ENCODE assay signal across 18 cellular contexts in the genomic region with DNA sequence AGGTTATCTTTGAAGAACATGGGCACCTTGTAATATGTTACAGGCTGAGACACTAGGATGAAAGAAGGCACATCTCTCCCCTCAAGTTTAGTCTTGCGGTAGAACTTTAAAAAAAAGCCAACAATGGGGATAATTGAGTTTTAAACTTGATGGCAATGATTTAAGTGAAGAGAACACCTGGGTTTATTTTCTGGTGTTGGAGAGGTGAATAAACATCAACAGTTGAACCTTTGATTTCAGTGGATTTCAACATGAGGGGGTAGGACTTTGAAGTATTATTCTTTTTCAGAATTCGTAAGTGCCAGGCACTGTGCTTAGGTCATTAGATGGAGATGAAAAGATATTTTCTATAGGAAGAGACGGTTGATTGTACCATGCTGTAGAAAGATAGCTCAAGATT. TPM values are rescaled to one million over a fixed set of nuclear protein-coding genes. Genes with fewer than 3 reads are reported as not detected.
A peak's percentile ranks its signal among the peaks of the same experiment; 100 is the strongest.
DNase-seq lines count a peak whose midpoint lies in the region; ATAC-seq, FAIRE-seq and TF ChIP-seq lines count a peak whose summit lies in the region.
"Had no signal": no experiment of that assay in that cellular context is flagged by ENCODE, and none has a peak within 500 bp of the region (broad histone marks: within the 10 kb centered on the region; RNA-seq: fewer than 3 reads in every experiment).

No MANE protein-coding gene starts in this region.

- DNase-seq in activated T-cell treated with anti-CD3 and anti-CD28 coated beads, Interleukin-2, amount 50 U/mL, for 72 hours, result no peak
- no peak for DNase-seq in activated T-cell treated with anti-CD3 and anti-CD28 coated beads, Interleukin-2, amount 50 U/mL, for 1 hour
- no peak for DNase-seq in T-cell
- no peak for DNase-seq in stimulated activated effector memory CD8-positive, alpha-beta T cell treated with anti-CD3 and anti-CD28 coated beads, Interleukin-12 subunit alpha, Interleukin-12 subunit beta, amount 100 ng/mL, for 72 hours (ENCODE audit: low spot score in 2 of 2)
- DNase-seq in NCI-H510A treated with DMSO at 0.1 percent for 48 hours (lab: John Stamatoyannopoulos, UW), result no peak
- DNase-seq in posterior cingulate gyrus, result no peak
- no peak for DNase-seq in GM12891 (ENCODE audit: insufficient read length, low spot score)
- DNase-seq: ACHN; activated T-cell treated with anti-CD3 and anti-CD28 coated beads, Interleukin-2, amount 50 U/mL, for 48 hours; dermis blood vessel endothelial cell; esophagus squamous epithelium; heart right ventricle; kidney glomerular epithelial cell; NCI-H2029 treated with DMSO at 0.1 percent for 48 hours; NCI-H748 treated with DMSO at 0.1 percent for 48 hours; RPMI8226; stimulated activated naive CD4-positive, alpha-beta T cell had no signal

- peak overlapping the region; percentile 78 for H3K27ac Mint-ChIP-seq in activated T-cell treated with anti-CD3 and anti-CD28 coated beads, Interleukin-2, amount 50 U/mL, for 72 hours
- peak overlapping the region; percentile 63 to 82 for H3K27ac Mint-ChIP-seq in T-cell
- peak overlapping the region; percentile 26 for H3K27ac Mint-ChIP-seq in dendritic cell treated with granulocyte-macrophage colony-stimulating factor and Interleukin-4, amounts not matched to agents 40 ng/mL and 50 ng/mL, for 4 days
- H3K27ac Mint-ChIP-seq in stimulated activated effector memory CD8-positive, alpha-beta T cell treated with anti-CD3 and anti-CD28 coated beads, Interleukin-12 subunit alpha, Interleukin-12 subunit beta, amount 100 ng/mL, for 72 hours, result peak overlapping the region; percentile 80

- H3K4me3 Mint-ChIP-seq in activated T-cell treated with anti-CD3 and anti-CD28 coated beads, Interleukin-2, amount 50 U/mL, for 72 hours, result peak overlapping the region in 1 of 2 donors; percentile 42
- peak overlapping the region in 1 of 3 donors; percentile 63 for H3K4me3 Mint-ChIP-seq in T-cell
- peak overlapping the region; percentile 37 for H3K4me3 Mint-ChIP-seq in dendritic cell treated with granulocyte-macrophage colony-stimulating factor and Interleukin-4, amounts not matched to agents 40 ng/mL and 50 ng/mL, for 4 days
- H3K4me3 Mint-ChIP-seq in stimulated activated effector memory CD8-positive, alpha-beta T cell treated with anti-CD3 and anti-CD28 coated beads, Interleukin-12 subunit alpha, Interleukin-12 subunit beta, amount 100 ng/mL, for 72 hours, result peak overlapping the region; percentile 1

- H3K9me3 Mint-ChIP-seq in activated T-cell treated with anti-CD3 and anti-CD28 coated beads, Interleukin-2, amount 50 U/mL, for 72 hours, result no peaks in the 10 kb centered on the region
- no peaks in the 10 kb centered on the region for H3K9me3 Mint-ChIP-seq in T-cell
- H3K9me3 Mint-ChIP-seq in dendritic cell treated with granulocyte-macrophage colony-stimulating factor and Interleukin-4, amounts not matched to agents 40 ng/mL and 50 ng/mL, for 4 days, result no peaks in the 10 kb centered on the region
- H3K9me3 Mint-ChIP-seq in stimulated activated effector memory CD8-positive, alpha-beta T cell treated with anti-CD3 and anti-CD28 coated beads, Interleukin-12 subunit alpha, Interleukin-12 subunit beta, amount 100 ng/mL, for 72 hours, result no peaks in the 10 kb centered on the region

- no peaks in the 10 kb centered on the region for H3K27me3 Mint-ChIP-seq in activated T-cell treated with anti-CD3 and anti-CD28 coated beads, Interleukin-2, amount 50 U/mL, for 72 hours (ENCODE audit: low read depth)
- H3K27me3 Mint-ChIP-seq in T-cell, result no peaks in the 10 kb centered on the region
- H3K27me3 Mint-ChIP-seq in dendritic cell treated with granulocyte-macrophage colony-stimulating factor and Interleukin-4, amounts not matched to agents 40 ng/mL and 50 ng/mL, for 4 days, result no peaks in the 10 kb centered on the region

- no peak for ATAC-seq in activated T-cell treated with anti-CD3 and anti-CD28 coated beads, Interleukin-2, amount 50 U/mL, for 72 hours (replicated peaks in 1 of 2)
- no peak for ATAC-seq in T-cell (replicated peaks in 1 of 4)
- no peak for ATAC-seq in stimulated activated effector memory CD8-positive, alpha-beta T cell treated with anti-CD3 and anti-CD28 coated beads, Interleukin-12 subunit alpha, Interleukin-12 subunit beta, amount 100 ng/mL, for 72 hours

- POLR2A ChIA-PET in T-cell (lab: Charles Lee), result interaction anchor here in 1 of 2 donors (0.6 to 1.8 kb wide), 3 partner anchors 12 to 54 kb away, joined by 3 to 12 read pairs (median 3); no protein-coding TSS in a partner anchor

- FAIRE-seq in GM12891 (lab: Jason Lieb, UNC), result no peak

- CTCF ChIA-PET in T-cell (lab: Charles Lee), result no interaction called here

- no peak for TF ChIP-seq POLR2A in GM12891 (IDR thresholded peaks at IDR 0.05; ENCODE audit: low read depth, low read length)

- H3K36me3 Mint-ChIP-seq in activated T-cell treated with anti-CD3 and anti-CD28 coated beads, Interleukin-2, amount 50 U/mL, for 72 hours (ENCODE audit: insufficient read depth in 2 of 2), result peaks cover 7 to 61% of the 10 kb centered on the region in 2 donors
- peaks cover 58% of the 10 kb centered on the region for H3K36me3 Mint-ChIP-seq in T-cell
- peaks cover 73% of the 10 kb centered on the region for H3K36me3 Mint-ChIP-seq in dendritic cell treated with granulocyte-macrophage colony-stimulating factor and Interleukin-4, amounts not matched to agents 40 ng/mL and 50 ng/mL, for 4 days (ENCODE audit: low read depth)
- H3K36me3 Mint-ChIP-seq in stimulated activated effector memory CD8-positive, alpha-beta T cell treated with anti-CD3 and anti-CD28 coated beads, Interleukin-12 subunit alpha, Interleukin-12 subunit beta, amount 100 ng/mL, for 72 hours, result peaks cover 100% of the 10 kb centered on the region

- H3K4me1 Mint-ChIP-seq in activated T-cell treated with anti-CD3 and anti-CD28 coated beads, Interleukin-2, amount 50 U/mL, for 72 hours (ENCODE audit: low read depth), result peaks cover 95% of the 10 kb centered on the region
- peaks cover 90 to 98% (median 94%) of the 10 kb centered on the region in 3 donors for H3K4me1 Mint-ChIP-seq in T-cell
- H3K4me1 Mint-ChIP-seq in dendritic cell treated with granulocyte-macrophage colony-stimulating factor and Interleukin-4, amounts not matched to agents 40 ng/mL and 50 ng/mL, for 4 days (ENCODE audit: low read depth), result peaks cover 73% of the 10 kb centered on the region
- H3K4me1 Mint-ChIP-seq in stimulated activated effector memory CD8-positive, alpha-beta T cell treated with anti-CD3 and anti-CD28 coated beads, Interleukin-12 subunit alpha, Interleukin-12 subunit beta, amount 100 ng/mL, for 72 hours, result peaks cover 72% of the 10 kb centered on the region

- intact Hi-C loops in dendritic cell treated with granulocyte-macrophage colony-stimulating factor and Interleukin-4, amounts not matched to agents 40 ng/mL and 50 ng/mL, for 4 days (cut with micrococcal nuclease), result no loop called here
- intact Hi-C loops in posterior cingulate gyrus (cut with DNase I), result no loop called here

TF ChIP-seq in GM12891, 5 proteins besides CTCF, POLR2A, EP300 and RAD21:
- TF ChIP-seq POLR2AphosphoS5 (IDR thresholded peaks at IDR 0.05; ENCODE audit: low read depth, low read length) (no peak), SPI1 (IDR thresholded peaks at IDR 0.05; ENCODE audit: low read depth, low read length) (no peak), POU2F2 (IDR thresholded peaks at IDR 0.05; ENCODE audit: low read depth, low read length) (no peak), TAF1 (IDR thresholded peaks at IDR 0.05; ENCODE audit: low read depth, low read length) (no peak), PAX5 (IDR thresholded peaks at IDR 0.05; ENCODE audit: insufficient read depth, low read length, severe bottlenecking) (no peak)

RNA-seq across cellular contexts. Expression of a gene that starts 22.3 kb away (rescaled TPM):
- total RNA-seq in activated T-cell treated with anti-CD3 and anti-CD28 coated beads, Interleukin-2, amount 50 U/mL, for 72 hours, result 10 to 100 TPM; 81.5 to 82.3 TPM
- 100 to 1,000 TPM in 2 of 5 donors, 10 to 100 TPM in 3; 79.3 to 123 (median 87.1) TPM for total RNA-seq in T-cell
- 14.5 TPM for polyA plus RNA-seq in GM12891 (2012; ENCODE audit: low read depth, missing spikeins)

Comparison
In these comparisons a context has a peak if more than half of its experiments do, and no peak if none do; other contexts are left out.
1. H3K27ac Mint-ChIP-seq: peak in every context shown above with its lines; median percentile 80 in stimulated activated effector memory CD8-positive, alpha-beta T cell treated with anti-CD3 and anti-CD28 coated beads, Interleukin-12 subunit alpha, Interleukin-12 subunit beta, amount 100 ng/mL, for 72 hours; 78 in activated T-cell treated with anti-CD3 and anti-CD28 coated beads, Interleukin-2, amount 50 U/mL, for 72 hours; 72 in T-cell; 26 in dendritic cell treated with granulocyte-macrophage colony-stimulating factor and Interleukin-4, amounts not matched to agents 40 ng/mL and 50 ng/mL, for 4 days.